ENCODE assay signal across 8 cellular contexts in genomic region chr12:127677537-127678131, GRCh38.
DNase-seq lines count a peak whose midpoint lies in the region; ATAC-seq and TF ChIP-seq lines count a peak whose summit lies in the region.

No MANE protein-coding gene starts in this region.

- H3K27me3 ChIP-seq in PC-9 (ENCODE audit: insufficient read depth, low read depth) (peaks cover 7% of the 10 kb centered on the region; the same call in 1 of the 2 replicates), adipocyte (replicated peaks; ENCODE audit: control insufficient read depth, insufficient read depth, low read length) (no peaks in the 10 kb centered on the region)

- no peaks in the 10 kb centered on the region for H3K9me2 ChIP-seq in PC-9 (ENCODE audit: insufficient read depth)

- H3K9ac ChIP-seq in adipocyte (ENCODE audit: low read length): no peak overlapping the region

- no peaks in the 10 kb centered on the region for H4K20me1 ChIP-seq in PC-9 (ENCODE audit: insufficient read depth)

- no peak overlapping the region for H3K4me3 ChIP-seq in Jurkat, Clone E6-1 (ENCODE audit: low read length)
- H3K4me3 ChIP-seq in PC-9: no peak overlapping the region
- H3K4me3 ChIP-seq in adipocyte (ENCODE audit: low read length): no peak overlapping the region

- TF ChIP-seq CTCF in PC-9 (conservative IDR thresholded peaks at IDR 0.05): peak; percentile 74

- H3K9me3 ChIP-seq in PC-9 (ENCODE audit: insufficient read depth, low read depth) (no peaks in the 10 kb centered on the region), adipocyte (ENCODE audit: control insufficient read depth, low read length) (no peaks in the 10 kb centered on the region)

- H3K79me2 ChIP-seq in PC-9 (ENCODE audit: low read depth): no peaks in the 10 kb centered on the region

- CTCF ChIA-PET in PC-9 (lab: Charles Lee): interaction anchor here (0.6 to 0.9 kb wide), 3 partner anchors 118 to 670 kb away, joined by 3 to 4 read pairs (median 3); no protein-coding TSS in a partner anchor

- intact Hi-C loops in PC-9 (cut with micrococcal nuclease; ENCODE audit: unreplicated experiment): loop anchor here (1.0 kb wide), 1 partner anchor 192 kb away; no protein-coding TSS in a partner anchor
- intact Hi-C loops in left cardiac atrium (cut with DNase I): loop anchor here in 1 of 2 donors (5.0 to 10.0 kb wide), 3 partner anchors 245 to 573 kb away; no protein-coding TSS in a partner anchor

- no peaks in the 10 kb centered on the region for H3F3A ChIP-seq in PC-9 (ENCODE audit: insufficient read depth, low read depth)

- BruUV-seq in PC-9 (replicated peaks; lab: Mats Ljungman, UMichigan): no TSS peak

- H2AFZ ChIP-seq in PC-9: no peak overlapping the region

- H3K36me3 ChIP-seq in PC-9 (ENCODE audit: low read depth) (no peaks in the 10 kb centered on the region), adipocyte (ENCODE audit: control insufficient read depth, insufficient read depth, low read length, severe bottlenecking) (no peaks in the 10 kb centered on the region)

- H3K4me2 ChIP-seq in PC-9: no peak overlapping the region

- DNase-seq in SIG-M5 treated with dmso at 0.1 percent for 504 hours (lab: John Stamatoyannopoulos, UW; ENCODE audit: unreplicated experiment) (peak; percentile 51), SIG-M5 (lab: John Stamatoyannopoulos, UW) (no peak), PC-9 (peak in 1 of 2 experiments; percentile 46), adipocyte (ENCODE audit: low read depth) (peak; percentile 93), left cardiac atrium (peak; percentile 74), retina (peak; percentile 76), mesenteric fat pad (ENCODE audit: low spot score) (no peak)
- DNase-seq in Jurkat, Clone E6-1 (ENCODE audit: low read depth, low spot score): peak; percentile 48

- ATAC-seq in left cardiac atrium: peak; percentile 61 to 87

- H3K4me1 ChIP-seq in PC-9 (replicated peaks; ENCODE audit: insufficient read depth) (no peaks in the 10 kb centered on the region), adipocyte (ENCODE audit: control insufficient read depth, insufficient read depth, low read length) (peaks cover 3% of the 10 kb centered on the region)

- no peak overlapping the region for H3K27ac ChIP-seq in PC-9

- POLR2A ChIA-PET in PC-9 (lab: Charles Lee; ENCODE audit: unreplicated experiment): no interaction called here

Comparison
In these comparisons a context has a peak if more than half of its experiments do, and no peak if none do; other contexts are left out.
1. DNase-seq: peak in SIG-M5 treated with dmso at 0.1 percent for 504 hours (single experiment), Jurkat, Clone E6-1 (single experiment), adipocyte (single experiment), left cardiac atrium (single experiment) and retina (single experiment); none in SIG-M5 (single experiment) and mesenteric fat pad (single experiment).